15 cellular contexts compared by ENCODE assay signal in the genomic region with DNA sequence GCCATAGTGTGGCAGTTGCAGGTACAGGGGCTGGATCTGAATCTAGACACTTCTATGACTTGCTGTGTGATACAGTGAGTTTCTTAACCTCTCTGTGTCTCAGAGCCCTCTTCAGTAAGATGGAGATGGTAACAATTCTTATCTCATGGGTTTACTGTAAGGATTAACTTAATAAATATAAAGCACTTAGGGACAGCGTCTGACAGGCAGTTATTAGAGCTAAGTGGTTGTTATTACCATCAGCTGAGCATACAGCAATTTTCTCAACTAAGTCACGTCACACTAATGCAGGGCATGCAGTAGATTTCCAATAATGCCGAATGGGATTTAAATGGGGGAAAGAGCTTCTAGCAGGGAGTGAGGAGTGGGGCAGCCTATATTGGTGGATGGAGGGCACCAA.
"Had no signal": no experiment of that assay in that cellular context is flagged by ENCODE, and none has a peak within 500 bp of the region (broad histone marks: within the 10 kb centered on the region; RNA-seq: fewer than 3 reads in every experiment).

No MANE protein-coding gene starts in this region.

- H3K9me3 ChIP-seq: gastrocnemius medialis, left ventricle myocardium inferior, psoas muscle, sigmoid colon, stomach, thyroid gland, upper lobe of left lung, vagina had no signal

- H3K4me3 ChIP-seq: coronary artery, gastrocnemius medialis, left ventricle myocardium inferior, lung, psoas muscle, sigmoid colon, stomach, thyroid gland, upper lobe of left lung, vagina had no signal

- FAIRE-seq: astrocyte, islet of Langerhans, small intestine had no signal

- H3K27me3 ChIP-seq: brain microvascular endothelial cell, gastrocnemius medialis, sigmoid colon, stomach, thyroid gland, upper lobe of left lung, vagina had no signal

- H3K9ac ChIP-seq: parathyroid adenoma had no signal

- H3K36me3 ChIP-seq: brain microvascular endothelial cell, gastrocnemius medialis, left ventricle myocardium inferior, sigmoid colon, stomach, thyroid gland, upper lobe of left lung, vagina had no signal

- H3K27ac ChIP-seq: brain microvascular endothelial cell, coronary artery, gastrocnemius medialis, left ventricle myocardium inferior, parathyroid adenoma, psoas muscle, sigmoid colon, stomach, thyroid gland, upper lobe of left lung, vagina had no signal

- H3K79me2 ChIP-seq: parathyroid adenoma had no signal
